ENCODE assay signal across 12 cellular contexts in the genomic region with DNA sequence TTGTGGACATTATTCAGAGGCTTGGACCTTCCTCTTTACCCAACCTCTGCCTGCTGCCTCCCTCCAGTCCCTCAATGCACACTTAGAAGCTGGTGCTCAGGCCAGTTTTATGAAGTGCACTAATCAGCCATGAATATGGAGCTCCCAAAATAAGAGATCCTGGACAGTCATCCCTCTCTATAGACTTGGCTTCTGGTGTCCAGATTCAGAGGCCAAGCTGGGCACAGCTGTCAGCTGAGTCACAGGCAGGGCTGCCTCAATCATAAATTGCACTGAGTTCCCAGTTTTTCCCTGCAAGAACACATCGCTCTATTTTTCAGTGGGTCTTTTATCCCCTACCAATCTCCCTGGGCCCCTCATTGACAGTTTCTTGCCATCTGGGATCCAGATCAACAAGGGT.
"Had no signal": no experiment of that assay in that cellular context is flagged by ENCODE, and none has a peak within 500 bp of the region (broad histone marks: within the 10 kb centered on the region; RNA-seq: fewer than 3 reads in every experiment).

No MANE protein-coding gene starts in this region.

- DNase-seq: activated CD4-positive, alpha-beta T cell treated with anti-CD3 and anti-CD28 coated beads for 36 hours; activated CD8-positive, alpha-beta memory T cell treated with anti-CD3 and anti-CD28 coated beads, Interleukin-2, amount 50 U/mL, for 4 hours; activated CD8-positive, alpha-beta T cell treated with anti-CD3 and anti-CD28 coated beads for 36 hours; activated naive CD8-positive, alpha-beta T cell treated with anti-CD3 and anti-CD28 coated beads, Interleukin-2, amount 10 ng/mL, durations not matched to agents 7 days and 5 days; aorta; effector memory CD4-positive, alpha-beta T cell; T-cell; T1000; thyroid gland; uterus had no signal

- H3K27ac ChIP-seq: coronary artery, parathyroid adenoma, thyroid gland, uterus had no signal

- H3K27me3 ChIP-seq: thyroid gland, uterus had no signal

- H3K9ac ChIP-seq: parathyroid adenoma had no signal

- H3K9me3 ChIP-seq: thyroid gland, uterus had no signal

- H3K36me3 ChIP-seq: thyroid gland, uterus had no signal

- H2AFZ ChIP-seq: parathyroid adenoma had no signal

- H3K79me2 ChIP-seq: parathyroid adenoma had no signal

- H3K4me1 ChIP-seq: parathyroid adenoma, uterus had no signal

- H3K4me3 ChIP-seq: coronary artery, thyroid gland, uterus had no signal
